In genomic region chr4:26792639-26793038, GRCh38 we compare ENCODE assay signal across 23 cellular contexts.
DNase-seq lines count a peak whose midpoint lies in the region; ATAC-seq, FAIRE-seq and TF ChIP-seq lines count a peak whose summit lies in the region.
"Had no signal": no experiment of that assay in that cellular context is flagged by ENCODE, and none has a peak within 500 bp of the region (broad histone marks: within the 10 kb centered on the region; RNA-seq: fewer than 3 reads in every experiment).

No MANE protein-coding gene starts in this region.

- no peaks in the 10 kb centered on the region for H3K36me3 Mint-ChIP-seq in progenitor cell of endocrine pancreas (ENCODE audit: insufficient read depth)

- TF ChIP-seq CTCF in right lobe of liver (IDR thresholded peaks at IDR 0.05) (no peak), HepG2 (CRISPR knock-in tag; IDR thresholded peaks at IDR 0.05) (no peak), progenitor cell of endocrine pancreas (IDR thresholded peaks at IDR 0.05; ENCODE audit: unreplicated experiment) (no peak)

- no peak for TF ChIP-seq EP300 in HepG2 (IDR thresholded peaks at IDR 0.05; ENCODE audit: low read depth in 2 of 2, low read length in 2 of 2)
- no peak for TF ChIP-seq EP300 in HepG2 (CRISPR knock-in tag; IDR thresholded peaks at IDR 0.05; ENCODE audit: borderline replicate concordance)

- H3K9me3 ChIP-seq in right lobe of liver (no peaks in the 10 kb centered on the region), HepG2 (ENCODE audit: low read length) (no peaks in the 10 kb centered on the region)
- H3K9me3 ChIP-seq: HAP-1 had no signal

- in situ Hi-C loops in HepG2 (cut with HindIII; ENCODE audit: extremely low pct_ligation_motif_present, low pct_unique_long_range_greater_than_20kb) = loop anchor here (25.0 kb wide), 1 partner anchor 220 kb away; no protein-coding TSS in a partner anchor

- POLR2A ChIA-PET in HepG2 (lab: Yijun Ruan, JAX) = no interaction called here

- H3K4me3 Mint-ChIP-seq in progenitor cell of endocrine pancreas (ENCODE audit: low read depth) = no peak overlapping the region
- H3K4me3 Mint-ChIP-seq: B cell; CD14-positive monocyte; CD4-positive, alpha-beta T cell; CD8-positive, alpha-beta memory T cell; HFFc6 had no signal

- no peak overlapping the region for H3K4me2 ChIP-seq in HepG2 (ENCODE audit: low read depth, low read length)
- H3K4me2 ChIP-seq: BLaER1 had no signal

- no peaks in the 10 kb centered on the region for H3K27me3 Mint-ChIP-seq in progenitor cell of endocrine pancreas
- H3K27me3 Mint-ChIP-seq: CD4-positive, alpha-beta T cell had no signal

- FAIRE-seq in HepG2 (lab: Jason Lieb, UNC) (no peak), GM12892 (lab: Jason Lieb, UNC) (no peak)
- FAIRE-seq: A204.1, D721Med, GM12891, H54 had no signal

- CTCF ChIA-PET in HepG2 (lab: Yijun Ruan, JAX; ENCODE audit: low intra/inter-chr PET ratio, low total read pairs) = no interaction called here

- ATAC-seq in right lobe of liver = peak; percentile 34 to 81 (median 47)
- no peak for ATAC-seq in HepG2

- TF ChIP-seq POLR2A in right lobe of liver (IDR thresholded peaks at IDR 0.05) = no peak
- TF ChIP-seq POLR2A in HepG2 (IDR thresholded peaks at IDR 0.05; ENCODE audit: insufficient read depth in 1 of 2, low read depth in 2 of 2, low read length in 2 of 2) = no peak
- TF ChIP-seq POLR2A in GM12892 (IDR thresholded peaks at IDR 0.05; ENCODE audit: low read depth, low read length) = no peak

- H2AFZ ChIP-seq in HepG2 (ENCODE audit: low read length) = no peak overlapping the region

- no TSS peak for BruUV-seq in HepG2 (replicated peaks; lab: Mats Ljungman, UMichigan)

- no peaks in the 10 kb centered on the region for H4K20me1 ChIP-seq in HepG2 (ENCODE audit: insufficient read depth, low read length)
- H4K20me1 ChIP-seq: BLaER1 had no signal

- H3K36me3 ChIP-seq in right lobe of liver (no peaks in the 10 kb centered on the region), HepG2 (replicated peaks in 1 of 2; ENCODE audit: control insufficient read depth in 1 of 2, insufficient read depth in 2 of 2, low read length in 2 of 2) (no peaks in the 10 kb centered on the region)
- H3K36me3 ChIP-seq: BLaER1, HAP-1 had no signal

- no peaks in the 10 kb centered on the region for H3K27me3 ChIP-seq in right lobe of liver
- H3K27me3 ChIP-seq in HepG2 (ENCODE audit: control insufficient read depth in 1 of 2, insufficient read depth in 2 of 2, low read length in 2 of 2) = peaks cover 2 to 7% of the 10 kb centered on the region in 2 experiments; a peak in 2 of 5 replicates
- H3K27me3 ChIP-seq: BLaER1 had no signal

- intact Hi-C loops in right lobe of liver (cut with DNase I) (no loop called here), HepG2 (cut with micrococcal nuclease; ENCODE audit: unreplicated experiment) (no loop called here)

- no peak for TF ChIP-seq RAD21 in HepG2 (CRISPR knock-in tag; IDR thresholded peaks at IDR 0.05)

- DNase-seq in right lobe of liver (no peak), HepG2 (ENCODE audit: low spot score) (no peak), UCSD-AML1 (lab: John Stamatoyannopoulos, UW; ENCODE audit: unreplicated experiment) (peak; percentile 48), progenitor cell of endocrine pancreas (ENCODE audit: low spot score, unreplicated experiment) (no peak), DMS 273 (lab: John Stamatoyannopoulos, UW; ENCODE audit: unreplicated experiment) (no peak), GM12892 (ENCODE audit: insufficient read length) (no peak), NCI-H146 treated with DMSO at 0.1 percent for 48 hours (lab: John Stamatoyannopoulos, UW; ENCODE audit: unreplicated experiment) (no peak)
- DNase-seq: CD4-positive, alpha-beta T cell; CD8-positive, alpha-beta memory T cell; DMS53; DMS79 treated with DMSO at 0.1 percent for 48 hours; GF-D8; GOT3; HFFc6 had no signal

- H3K4me1 ChIP-seq in right lobe of liver = no peaks in the 10 kb centered on the region
- H3K4me1 ChIP-seq in HepG2 (ENCODE audit: insufficient read depth, low read length) = peaks cover 11% of the 10 kb centered on the region
- H3K4me1 ChIP-seq: HAP-1 had no signal

- H3K4me3 ChIP-seq in right lobe of liver = no peak overlapping the region
- no peak overlapping the region for H3K4me3 ChIP-seq in HepG2 (replicated peaks in 1 of 3; ENCODE audit: insufficient read depth in 1 of 3, low read depth in 2 of 3, low read length in 3 of 3)
- H3K4me3 ChIP-seq: BLaER1, HAP-1 had no signal

- H3K9me3 Mint-ChIP-seq in progenitor cell of endocrine pancreas (ENCODE audit: low read depth) = peaks cover 11% of the 10 kb centered on the region

- H3K27ac ChIP-seq in right lobe of liver (no peak overlapping the region), HepG2 (ENCODE audit: extremely low read length, insufficient read depth, low read length) (no peak overlapping the region)
- H3K27ac ChIP-seq: 22Rv1, BLaER1 had no signal

- H3K79me2 ChIP-seq in HepG2 (ENCODE audit: insufficient read depth, low read length) = no peaks in the 10 kb centered on the region

- H3K4me1 Mint-ChIP-seq in progenitor cell of endocrine pancreas (ENCODE audit: low read depth) = peaks cover 3% of the 10 kb centered on the region

- peak overlapping the region; percentile 27 for H3K27ac Mint-ChIP-seq in progenitor cell of endocrine pancreas
- H3K27ac Mint-ChIP-seq: B cell; CD14-positive monocyte; CD4-positive, alpha-beta T cell; CD8-positive, alpha-beta memory T cell; HFFc6 had no signal

- no peak overlapping the region for H3K9ac ChIP-seq in HepG2 (ENCODE audit: insufficient read depth, low read depth, low read length)
- H3K9ac ChIP-seq: BLaER1 had no signal

TF ChIP-seq in HepG2, 621 proteins besides CTCF, POLR2A, EP300 and RAD21:
- TF ChIP-seq FOXA1 (IDR thresholded peaks at IDR 0.05) (no peak), FOXA1 (CRISPR knock-in tag; IDR thresholded peaks at IDR 0.05) (no peak), BRCA1 (CRISPR knock-in tag; IDR thresholded peaks at IDR 0.05) (no peak)
TF ChIP-seq in HepG2: peak in this region for 0.
